ENCODE assay signal across 1 cellular context in the genomic region with DNA sequence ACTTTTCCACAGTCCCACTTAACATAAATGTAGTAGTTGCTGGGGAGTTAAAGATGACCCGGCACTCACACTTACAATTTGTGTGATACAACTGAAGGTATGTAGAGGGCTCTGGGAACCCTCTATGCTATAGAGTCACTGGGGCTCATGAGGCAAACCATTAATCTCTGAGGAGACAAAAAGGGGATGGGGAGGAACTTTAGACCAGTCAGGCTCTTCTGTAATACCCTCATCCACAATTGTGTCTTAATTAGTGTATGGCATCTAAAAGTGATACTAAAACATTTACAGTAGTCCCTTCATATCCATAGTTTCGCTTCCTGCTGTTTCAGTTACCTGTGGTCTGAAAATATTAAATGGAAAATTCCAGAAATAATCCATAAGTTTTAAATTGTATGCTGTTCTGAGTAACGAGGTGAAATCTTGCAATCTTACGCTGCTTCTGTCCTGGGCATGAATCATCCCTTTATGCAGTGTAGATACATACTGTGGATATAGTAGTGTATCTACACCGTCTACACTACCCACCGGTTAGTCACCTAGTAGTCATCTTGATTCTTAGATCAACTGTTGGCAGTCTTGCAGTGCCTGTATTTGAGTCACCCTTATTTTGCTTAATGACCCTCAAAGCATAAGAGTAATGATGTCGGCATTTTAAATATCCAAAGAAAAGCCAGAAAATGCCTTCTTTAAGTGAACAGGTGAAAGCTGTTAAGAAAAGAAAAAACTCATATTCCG.
A peak's percentile ranks its signal among the peaks of the same experiment; 100 is the strongest.
TF ChIP-seq lines count a peak whose summit lies in the region.

No MANE protein-coding gene starts in this region.

TF ChIP-seq in K562, 482 proteins besides CTCF, POLR2A, EP300 and RAD21:
- TF ChIP-seq, protein P1, sequence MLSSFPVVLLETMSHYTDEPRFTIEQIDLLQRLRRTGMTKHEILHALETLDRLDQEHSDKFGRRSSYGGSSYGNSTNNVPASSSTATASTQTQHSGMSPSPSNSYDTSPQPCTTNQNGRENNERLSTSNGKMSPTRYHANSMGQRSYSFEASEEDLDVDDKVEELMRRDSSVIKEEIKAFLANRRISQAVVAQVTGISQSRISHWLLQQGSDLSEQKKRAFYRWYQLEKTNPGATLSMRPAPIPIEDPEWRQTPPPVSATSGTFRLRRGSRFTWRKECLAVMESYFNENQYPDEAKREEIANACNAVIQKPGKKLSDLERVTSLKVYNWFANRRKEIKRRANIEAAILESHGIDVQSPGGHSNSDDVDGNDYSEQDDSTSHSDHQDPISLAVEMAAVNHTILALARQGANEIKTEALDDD (IDR thresholded peaks at IDR 0.05), result peak; percentile 95
- TF ChIP-seq, protein P2, sequence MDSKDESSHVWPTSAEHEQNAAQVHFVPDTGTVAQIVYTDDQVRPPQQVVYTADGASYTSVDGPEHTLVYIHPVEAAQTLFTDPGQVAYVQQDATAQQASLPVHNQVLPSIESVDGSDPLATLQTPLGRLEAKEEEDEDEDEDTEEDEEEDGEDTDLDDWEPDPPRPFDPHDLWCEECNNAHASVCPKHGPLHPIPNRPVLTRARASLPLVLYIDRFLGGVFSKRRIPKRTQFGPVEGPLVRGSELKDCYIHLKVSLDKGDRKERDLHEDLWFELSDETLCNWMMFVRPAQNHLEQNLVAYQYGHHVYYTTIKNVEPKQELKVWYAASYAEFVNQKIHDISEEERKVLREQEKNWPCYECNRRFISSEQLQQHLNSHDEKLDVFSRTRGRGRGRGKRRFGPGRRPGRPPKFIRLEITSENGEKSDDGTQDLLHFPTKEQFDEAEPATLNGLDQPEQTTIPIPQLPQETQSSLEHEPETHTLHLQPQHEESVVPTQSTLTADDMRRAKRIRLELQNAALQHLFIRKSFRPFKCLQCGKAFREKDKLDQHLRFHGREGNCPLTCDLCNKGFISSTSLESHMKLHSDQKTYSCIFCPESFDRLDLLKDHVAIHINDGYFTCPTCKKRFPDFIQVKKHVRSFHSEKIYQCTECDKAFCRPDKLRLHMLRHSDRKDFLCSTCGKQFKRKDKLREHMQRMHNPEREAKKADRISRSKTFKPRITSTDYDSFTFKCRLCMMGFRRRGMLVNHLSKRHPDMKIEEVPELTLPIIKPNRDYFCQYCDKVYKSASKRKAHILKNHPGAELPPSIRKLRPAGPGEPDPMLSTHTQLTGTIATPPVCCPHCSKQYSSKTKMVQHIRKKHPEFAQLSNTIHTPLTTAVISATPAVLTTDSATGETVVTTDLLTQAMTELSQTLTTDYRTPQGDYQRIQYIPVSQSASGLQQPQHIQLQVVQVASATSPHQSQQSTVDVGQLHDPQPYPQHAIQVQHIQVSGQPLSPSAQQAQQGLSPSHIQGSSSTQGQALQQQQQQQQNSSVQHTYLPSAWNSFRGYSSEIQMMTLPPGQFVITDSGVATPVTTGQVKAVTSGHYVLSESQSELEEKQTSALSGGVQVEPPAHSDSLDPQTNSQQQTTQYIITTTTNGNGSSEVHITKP (IDR thresholded peaks at IDR 0.05; ENCODE audit: partially characterized antibody), result peak; percentile 66
- TF ChIP-seq KDM1A (IDR thresholded peaks at IDR 0.05), result 0 out of 4 replicates have a peak, but pooled peaks of 1 of the 2 experiments have one; percentile 25
- peak; percentile 93 for TF ChIP-seq ZSCAN29 (IDR thresholded peaks at IDR 0.05)
- TF ChIP-seq ZNF407 (IDR thresholded peaks at IDR 0.05; ENCODE audit: low read depth), result no peak
- TF ChIP-seq MIER1 (IDR thresholded peaks at IDR 0.05; ENCODE audit: low read depth), result no peak
- TF ChIP-seq EHMT2 (IDR thresholded peaks at IDR 0.05), result peak; percentile 33; the same call in 1 of the 2 replicates
- peak; percentile 71 for TF ChIP-seq ARID1B (IDR thresholded peaks at IDR 0.05)
- TF ChIP-seq ZNF830 (CRISPR knock-in tag; IDR thresholded peaks at IDR 0.05), result no peak
- peak; percentile 82 for TF ChIP-seq SMARCA4 (IDR thresholded peaks at IDR 0.05)
- TF ChIP-seq CREM (IDR thresholded peaks at IDR 0.05; ENCODE audit: low read depth), result peak; percentile 39; the same call in 1 of the 2 replicates
- TF ChIP-seq TRIM24 (IDR thresholded peaks at IDR 0.05), result peak in 1 of 2 experiments; percentile 26; a peak in 1 of 4 replicates
- TF ChIP-seq NFE2 (IDR thresholded peaks at IDR 0.05; ENCODE audit: low read depth), result peak; percentile 10; the same call in 1 of the 2 replicates
- no peak for TF ChIP-seq STAT5B (CRISPR knock-in tag; IDR thresholded peaks at IDR 0.05)
- TF ChIP-seq JUN (IDR thresholded peaks at IDR 0.05; ENCODE audit: borderline replicate concordance, low read depth, low read length), result peak; percentile 88
- TF ChIP-seq JUN (CRISPR knock-in tag; IDR thresholded peaks at IDR 0.05; ENCODE audit: borderline replicate concordance), result no peak
- 0 out of 2 replicates have a peak, but pooled peaks have one; percentile 24 for TF ChIP-seq CBFA2T3 (IDR thresholded peaks at IDR 0.05)
- peak; percentile 79 for TF ChIP-seq JUND (IDR thresholded peaks at IDR 0.05; ENCODE audit: borderline replicate concordance, low read depth, low read length)
- peak; percentile 67; the same call in 2 of the 3 replicates for TF ChIP-seq JUND (tag; IDR thresholded peaks at IDR 0.05; ENCODE audit: borderline replicate concordance, low read depth, low read length)
- TF ChIP-seq DPF2 (IDR thresholded peaks at IDR 0.05), result peak; percentile 77
- peak; percentile 99 for TF ChIP-seq FOSL1 (tag; conservative IDR thresholded peaks at IDR 0.05)
- TF ChIP-seq, protein P3, sequence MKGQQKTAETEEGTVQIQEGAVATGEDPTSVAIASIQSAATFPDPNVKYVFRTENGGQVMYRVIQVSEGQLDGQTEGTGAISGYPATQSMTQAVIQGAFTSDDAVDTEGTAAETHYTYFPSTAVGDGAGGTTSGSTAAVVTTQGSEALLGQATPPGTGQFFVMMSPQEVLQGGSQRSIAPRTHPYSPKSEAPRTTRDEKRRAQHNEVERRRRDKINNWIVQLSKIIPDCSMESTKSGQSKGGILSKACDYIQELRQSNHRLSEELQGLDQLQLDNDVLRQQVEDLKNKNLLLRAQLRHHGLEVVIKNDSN (CRISPR knock-in tag; IDR thresholded peaks at IDR 0.05), result no peak
- no peak for TF ChIP-seq CEBPG (CRISPR knock-in tag; IDR thresholded peaks at IDR 0.05)
- TF ChIP-seq CEBPG (tag; conservative IDR thresholded peaks at IDR 0.05 in 1 of 2, IDR thresholded peaks at IDR 0.05 in 1 of 2), result peak in 1 of 2 experiments; percentile 53; a peak in 2 of 4 replicates
- peak; percentile 88 for TF ChIP-seq ATF3 (IDR thresholded peaks at IDR 0.05)
- TF ChIP-seq ATF3 (CRISPR knock-in tag; conservative IDR thresholded peaks at IDR 0.05), result no peak
- TF ChIP-seq SREBF2 (CRISPR knock-in tag; IDR thresholded peaks at IDR 0.05), result no peak
- TF ChIP-seq, protein P4, sequence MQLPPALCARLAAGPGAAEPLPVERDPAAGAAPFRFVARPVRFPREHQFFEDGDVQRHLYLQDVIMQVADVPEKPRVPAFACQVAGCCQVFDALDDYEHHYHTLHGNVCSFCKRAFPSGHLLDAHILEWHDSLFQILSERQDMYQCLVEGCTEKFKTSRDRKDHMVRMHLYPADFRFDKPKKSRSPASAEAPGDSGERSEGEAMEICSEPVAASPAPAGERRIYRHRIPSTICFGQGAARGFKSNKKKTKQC (CRISPR knock-in tag; IDR thresholded peaks at IDR 0.05), result no peak
- peak; percentile 75; the same call in 1 of the 2 replicates for TF ChIP-seq ZSCAN32 (CRISPR knock-in tag; IDR thresholded peaks at IDR 0.05)
- no peak for TF ChIP-seq LCOR (CRISPR knock-in tag; IDR thresholded peaks at IDR 0.05)
- TF ChIP-seq FOS (IDR thresholded peaks at IDR 0.05; ENCODE audit: extremely low read depth, insufficient read length), result peak; percentile 40
- TF ChIP-seq SMARCE1 (IDR thresholded peaks at IDR 0.05), result peak; percentile 74
